In the genomic region with DNA sequence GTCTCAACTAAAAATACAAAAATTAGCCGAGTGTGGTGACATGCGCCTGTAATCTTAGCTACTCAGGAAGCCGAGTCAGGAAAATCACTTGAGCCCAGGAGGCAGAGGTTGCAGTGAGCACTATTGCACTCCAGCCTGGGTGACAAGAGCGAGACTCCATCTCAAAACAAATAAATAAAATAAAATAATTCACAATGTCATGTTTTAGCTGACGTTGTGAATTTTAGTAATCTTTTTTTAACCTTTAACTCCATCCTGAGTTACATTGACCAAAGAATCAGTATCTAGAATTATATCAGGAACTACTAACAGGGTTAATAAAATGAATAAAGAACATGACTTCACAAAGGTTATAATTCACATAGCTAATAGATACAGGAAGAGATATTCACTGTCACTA, we compare ENCODE assay signal across 2 cellular contexts.
TF ChIP-seq lines count a peak whose summit lies in the region.

No MANE protein-coding gene starts in this region.

TF ChIP-seq in HepG2, 621 proteins besides CTCF, POLR2A, EP300 and RAD21:
- TF ChIP-seq MAFK (conservative IDR thresholded peaks at IDR 0.05 in 1 of 2, IDR thresholded peaks at IDR 0.05 in 1 of 2; ENCODE audit: low read length in 2 of 2): peak; percentile 41 to 63
- no peak for TF ChIP-seq NFIB (CRISPR knock-in tag; IDR thresholded peaks at IDR 0.05; ENCODE audit: borderline replicate concordance)
- TF ChIP-seq MAFF (IDR thresholded peaks at IDR 0.05; ENCODE audit: low read depth, low read length): 0 out of 2 replicates have a peak, but pooled peaks have one; percentile 29

TF ChIP-seq in K562, 482 proteins besides CTCF, POLR2A, EP300 and RAD21:
- TF ChIP-seq CEBPB (tag; IDR thresholded peaks at IDR 0.05) (no peak), MAFG (tag; conservative IDR thresholded peaks at IDR 0.05) (0 out of 2 replicates have a peak, but pooled peaks have one; percentile 21), ZNF316 (IDR thresholded peaks at IDR 0.05) (peak; percentile 69), C11orf30 (IDR thresholded peaks at IDR 0.05; ENCODE audit: low read depth) (peak; percentile 55), ERF (CRISPR knock-in tag; IDR thresholded peaks at IDR 0.05) (no peak), ZNF830 (CRISPR knock-in tag; IDR thresholded peaks at IDR 0.05) (no peak), LCOR (CRISPR knock-in tag; IDR thresholded peaks at IDR 0.05) (no peak), KHSRP (IDR thresholded peaks at IDR 0.05) (no peak), NUFIP1 (IDR thresholded peaks at IDR 0.05; ENCODE audit: partially characterized antibody) (no peak), HIVEP1 (CRISPR knock-in tag; IDR thresholded peaks at IDR 0.05) (no peak)
- TF ChIP-seq, protein P1, sequence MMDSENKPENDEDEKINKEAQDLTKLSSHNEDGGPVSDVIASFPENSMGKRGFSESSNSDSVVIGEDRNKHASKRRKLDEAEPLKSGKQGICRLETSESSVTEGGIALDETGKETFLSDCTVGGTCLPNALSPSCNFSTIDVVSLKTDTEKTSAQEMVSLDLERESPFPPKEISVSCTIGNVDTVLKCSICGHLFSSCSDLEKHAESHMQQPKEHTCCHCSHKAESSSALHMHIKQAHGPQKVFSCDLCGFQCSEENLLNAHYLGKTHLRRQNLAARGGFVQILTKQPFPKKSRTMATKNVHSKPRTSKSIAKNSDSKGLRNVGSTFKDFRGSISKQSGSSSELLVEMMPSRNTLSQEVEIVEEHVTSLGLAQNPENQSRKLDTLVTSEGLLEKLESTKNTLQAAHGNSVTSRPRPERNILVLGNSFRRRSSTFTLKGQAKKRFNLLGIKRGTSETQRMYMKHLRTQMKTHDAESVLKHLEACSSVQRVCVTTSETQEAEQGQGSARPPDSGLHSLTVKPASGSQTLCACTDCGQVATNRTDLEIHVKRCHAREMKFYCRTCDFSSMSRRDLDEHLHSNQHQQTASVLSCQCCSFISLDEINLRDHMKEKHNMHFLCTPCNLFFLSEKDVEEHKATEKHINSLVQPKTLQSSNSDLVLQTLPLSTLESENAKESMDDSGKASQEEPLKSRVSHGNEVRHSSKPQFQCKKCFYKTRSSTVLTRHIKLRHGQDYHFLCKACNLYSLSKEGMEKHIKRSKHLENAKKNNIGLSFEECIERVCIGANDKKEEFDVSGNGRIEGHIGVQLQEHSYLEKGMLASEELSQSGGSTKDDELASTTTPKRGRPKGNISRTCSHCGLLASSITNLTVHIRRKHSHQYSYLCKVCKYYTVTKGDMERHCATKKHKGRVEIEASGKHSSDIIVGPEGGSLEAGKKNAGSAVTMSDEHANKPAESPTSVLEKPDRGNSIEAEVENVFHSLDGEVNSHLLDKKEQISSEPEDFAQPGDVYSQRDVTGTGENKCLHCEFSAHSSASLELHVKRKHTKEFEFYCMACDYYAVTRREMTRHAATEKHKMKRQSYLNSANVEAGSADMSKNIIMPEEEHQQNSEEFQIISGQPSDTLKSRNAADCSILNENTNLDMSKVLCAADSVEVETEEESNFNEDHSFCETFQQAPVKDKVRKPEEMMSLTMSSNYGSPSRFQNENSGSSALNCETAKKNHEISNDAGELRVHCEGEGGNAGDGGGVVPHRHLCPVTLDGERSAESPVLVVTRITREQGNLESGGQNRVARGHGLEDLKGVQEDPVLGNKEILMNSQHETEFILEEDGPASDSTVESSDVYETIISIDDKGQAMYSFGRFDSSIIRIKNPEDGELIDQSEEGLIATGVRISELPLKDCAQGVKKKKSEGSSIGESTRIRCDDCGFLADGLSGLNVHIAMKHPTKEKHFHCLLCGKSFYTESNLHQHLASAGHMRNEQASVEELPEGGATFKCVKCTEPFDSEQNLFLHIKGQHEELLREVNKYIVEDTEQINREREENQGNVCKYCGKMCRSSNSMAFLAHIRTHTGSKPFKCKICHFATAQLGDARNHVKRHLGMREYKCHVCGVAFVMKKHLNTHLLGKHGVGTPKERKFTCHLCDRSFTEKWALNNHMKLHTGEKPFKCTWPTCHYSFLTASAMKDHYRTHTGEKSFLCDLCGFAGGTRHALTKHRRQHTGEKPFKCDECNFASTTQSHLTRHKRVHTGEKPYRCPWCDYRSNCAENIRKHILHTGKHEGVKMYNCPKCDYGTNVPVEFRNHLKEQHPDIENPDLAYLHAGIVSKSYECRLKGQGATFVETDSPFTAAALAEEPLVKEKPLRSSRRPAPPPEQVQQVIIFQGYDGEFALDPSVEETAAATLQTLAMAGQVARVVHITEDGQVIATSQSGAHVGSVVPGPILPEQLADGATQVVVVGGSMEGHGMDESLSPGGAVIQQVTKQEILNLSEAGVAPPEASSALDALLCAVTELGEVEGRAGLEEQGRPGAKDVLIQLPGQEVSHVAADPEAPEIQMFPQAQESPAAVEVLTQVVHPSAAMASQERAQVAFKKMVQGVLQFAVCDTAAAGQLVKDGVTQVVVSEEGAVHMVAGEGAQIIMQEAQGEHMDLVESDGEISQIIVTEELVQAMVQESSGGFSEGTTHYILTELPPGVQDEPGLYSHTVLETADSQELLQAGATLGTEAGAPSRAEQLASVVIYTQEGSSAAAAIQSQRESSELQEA (IDR thresholded peaks at IDR 0.05; ENCODE audit: low read depth): no peak
